21 cellular contexts compared by ENCODE assay signal in genomic region chr1:151995774-151996173, GRCh38. TPM values are rescaled to one million over a fixed set of nuclear protein-coding genes. Genes with fewer than 3 reads are reported as not detected.
DNase-seq lines count a peak whose midpoint lies in the region; ATAC-seq and TF ChIP-seq lines count a peak whose summit lies in the region.
"Had no signal": no experiment of that assay in that cellular context is flagged by ENCODE, and none has a peak within 500 bp of the region (broad histone marks: within the 10 kb centered on the region; RNA-seq: fewer than 3 reads in every experiment).

No MANE protein-coding gene starts in this region.

- peak overlapping the region in 1 of 7 donors; percentile 24 for H3K4me3 Mint-ChIP-seq in CD8-positive, alpha-beta memory T cell
- H3K4me3 Mint-ChIP-seq in H9: no peak overlapping the region

- no peaks in the 10 kb centered on the region for H3K79me1 ChIP-seq in mesenchymal stem cell (replicated peaks; ENCODE audit: low read length, poor library complexity, severe bottlenecking)
- no peaks in the 10 kb centered on the region for H3K79me1 ChIP-seq in H9 (ENCODE audit: insufficient read depth, low read depth, low read length, poor library complexity, severe bottlenecking)

- H3K18ac ChIP-seq in mesenchymal stem cell (ENCODE audit: low read depth in 1 of 2, low read length in 2 of 2) (no peak overlapping the region), H9 (ENCODE audit: insufficient read length, low read depth, low read length) (no peak overlapping the region)

- no peak for TF ChIP-seq CTCF in colonic mucosa (IDR thresholded peaks at IDR 0.05)
- no peak for TF ChIP-seq CTCF in H9 (conservative IDR thresholded peaks at IDR 0.05)

- H3K27me3 Mint-ChIP-seq in CD8-positive, alpha-beta memory T cell: peaks cover 0 to 3% of the 10 kb centered on the region in 2 donors
- peaks cover 8% of the 10 kb centered on the region for H3K27me3 Mint-ChIP-seq in H9 (ENCODE audit: low read depth)
- H3K27me3 Mint-ChIP-seq: IgD-negative memory B cell had no signal

- H2BK12ac ChIP-seq in mesenchymal stem cell (ENCODE audit: low read length in 2 of 2) (no peak overlapping the region), H9 (ENCODE audit: insufficient read length, low read depth, low read length) (no peak overlapping the region)

- H3K4ac ChIP-seq in mesenchymal stem cell (ENCODE audit: low read depth in 1 of 2, low read length in 2 of 2) (no peak overlapping the region), H9 (ENCODE audit: low read depth, low read length) (no peak overlapping the region)

- no peak for DNase-seq in CD8-positive, alpha-beta memory T cell
- DNase-seq in NCI-H226 (peak; percentile 46), colonic mucosa (peak; percentile 9), mesenchymal stem cell (peak; percentile 88), inferior parietal cortex (ENCODE audit: extremely low spot score) (no peak), H9 (no peak)
- DNase-seq: activated CD4-positive, alpha-beta T cell treated with anti-CD3 and anti-CD28 coated beads, Interleukin-2, amount 10 ng/mL, durations not matched to agents 7 days and 5 days; activated CD8-positive, alpha-beta memory T cell treated with anti-CD3 and anti-CD28 coated beads, Interleukin-2, amount 50 U/mL, for 48 hours; activated effector memory CD4-positive, alpha-beta T cell treated with anti-CD3 and anti-CD28 coated beads, Interleukin-2, amount 50 U/mL, for 16 hours; dermis blood vessel endothelial cell; heart right ventricle; MV-4-11; NCI-H2081; NCI-H510A; nucleus accumbens; testis had no signal

- peaks cover 21% of the 10 kb centered on the region for H3K23me2 ChIP-seq in H9 (ENCODE audit: insufficient read length, low read depth, low read length, poor library complexity, severe bottlenecking)

- H2BK15ac ChIP-seq in mesenchymal stem cell (ENCODE audit: low read depth, poor library complexity, severe bottlenecking) (no peak overlapping the region), H9 (ENCODE audit: low read depth, low read length) (no peak overlapping the region)

- H3K79me2 ChIP-seq in H9 (ENCODE audit: insufficient read depth, low read length): peaks cover 7% of the 10 kb centered on the region; the same call in 1 of the 2 replicates

- H3K9me3 ChIP-seq in CD8-positive, alpha-beta memory T cell (ENCODE audit: low read length): no peaks in the 10 kb centered on the region
- H3K9me3 ChIP-seq in colonic mucosa: no peaks in the 10 kb centered on the region
- peaks cover 6% of the 10 kb centered on the region for H3K9me3 ChIP-seq in mesenchymal stem cell (ENCODE audit: control insufficient read depth, low read length)
- no peaks in the 10 kb centered on the region for H3K9me3 ChIP-seq in H9 (ENCODE audit: control insufficient read depth, low read depth, low read length)
- H3K9me3 ChIP-seq: heart right ventricle, testis had no signal

- H3K14ac ChIP-seq in mesenchymal stem cell (ENCODE audit: low read length in 2 of 2) (no peak overlapping the region), H9 (ENCODE audit: insufficient read depth, low read length) (no peak overlapping the region)

- H2BK20ac ChIP-seq in H9 (ENCODE audit: low read depth, low read length, poor library complexity, severe bottlenecking): no peak overlapping the region

- H3K4me1 Mint-ChIP-seq in CD8-positive, alpha-beta memory T cell: peaks cover 30 to 39% (median 30%) of the 10 kb centered on the region in 3 donors
- peaks cover 28 to 35% of the 10 kb centered on the region in 2 experiments for H3K4me1 Mint-ChIP-seq in H9

- H2BK5ac ChIP-seq in mesenchymal stem cell (ENCODE audit: low read depth, low read length, poor library complexity, severe bottlenecking) (no peak overlapping the region), H9 (ENCODE audit: insufficient read length, low read length) (no peak overlapping the region)

- POLR2A ChIA-PET in CD8-positive, alpha-beta memory T cell (lab: Charles Lee): interaction anchor here (0.6 kb wide), 1 partner anchor 32 kb away, joined by 3 read pairs; no protein-coding TSS in a partner anchor

- H3K23ac ChIP-seq in mesenchymal stem cell (ENCODE audit: low read length in 2 of 2): no peak overlapping the region
- H3K23ac ChIP-seq in H9 (ENCODE audit: insufficient read length, low read depth, low read length): no peak overlapping the region

- H2BK120ac ChIP-seq in mesenchymal stem cell (ENCODE audit: low read depth, low read length) (no peak overlapping the region), H9 (ENCODE audit: low read depth, low read length, poor library complexity, severe bottlenecking) (no peak overlapping the region)

- no peak overlapping the region for H3K4me3 ChIP-seq in CD8-positive, alpha-beta memory T cell (ENCODE audit: low read length)
- H3K4me3 ChIP-seq in colonic mucosa (no peak overlapping the region), mesenchymal stem cell (ENCODE audit: insufficient read depth in 1 of 2, low read depth in 1 of 2, low read length in 2 of 2) (no peak overlapping the region)
- H3K4me3 ChIP-seq: cardiac muscle cell, heart right ventricle, lung, testis had no signal

- no peak overlapping the region for H3K4me2 ChIP-seq in mesenchymal stem cell (ENCODE audit: low read length, poor library complexity, severe bottlenecking)
- no peak overlapping the region for H3K4me2 ChIP-seq in H9 (ENCODE audit: insufficient read depth, insufficient read length, low read length)

- no peak overlapping the region for H3T11ph ChIP-seq in H9 (ENCODE audit: low read length)

- H2AFZ ChIP-seq in mesenchymal stem cell (ENCODE audit: low read depth, low read length): no peak overlapping the region
- no peak overlapping the region for H2AFZ ChIP-seq in H9 (ENCODE audit: low read length)

- CTCF ChIA-PET in CD8-positive, alpha-beta memory T cell (lab: Charles Lee): interaction anchor here (0.7 to 19.1 kb wide), 12 partner anchors 9 to 402 kb away, joined by 3 to 339 read pairs (median 6); no protein-coding TSS in a partner anchor

- intact Hi-C loops in colonic mucosa (cut with DNase I): loop anchor here (2.0 kb wide), 1 partner anchor 27 kb away; no protein-coding TSS in a partner anchor

- 50% methylated on average over 1 of the region's 2 CpGs for WGBS in mesenchymal stem cell
- no CpG with 5 or more reads among the region's 2 CpGs for WGBS in H9 (ENCODE audit: extremely low coverage, insufficient read length, low lambda C conversion rate)

- H4K20me1 ChIP-seq in H9 (ENCODE audit: control insufficient read depth, insufficient read depth, insufficient read length): no peaks in the 10 kb centered on the region

- peak overlapping the region in 5 of 8 donors; percentile 35 to 98 (median 96) for H3K27ac Mint-ChIP-seq in CD8-positive, alpha-beta memory T cell
- no peak overlapping the region for H3K27ac Mint-ChIP-seq in H9

- ATAC-seq in GM19324 (IDR thresholded peaks at IDR 0.05; ENCODE audit: low FRiP score, unreplicated experiment): no peak

- H3K9ac ChIP-seq in colonic mucosa (ENCODE audit: low read depth in 2 of 2, low read length in 2 of 2): no peak overlapping the region
- peak overlapping the region; percentile 54 for H3K9ac ChIP-seq in mesenchymal stem cell (ENCODE audit: low read length)
- no peak overlapping the region for H3K9ac ChIP-seq in H9 (ENCODE audit: extremely low read depth, insufficient read length, low read length)

- no peak overlapping the region for H3K56ac ChIP-seq in H9 (ENCODE audit: insufficient read length, low read depth, low read length)

- H3K9me3 Mint-ChIP-seq in CD8-positive, alpha-beta memory T cell: no peaks in the 10 kb centered on the region
- H3K9me3 Mint-ChIP-seq in H9: no peaks in the 10 kb centered on the region
- H3K9me3 Mint-ChIP-seq: activated CD4-positive, alpha-beta T cell treated with anti-CD3 and anti-CD28 coated beads, Interleukin-2, amount 10 ng/mL, durations not matched to agents 7 days and 5 days; IgD-negative memory B cell had no signal

- H4K91ac ChIP-seq in mesenchymal stem cell (ENCODE audit: low read length): no peak overlapping the region
- no peak overlapping the region for H4K91ac ChIP-seq in H9 (ENCODE audit: insufficient read length, low read depth, low read length)

- no peaks in the 10 kb centered on the region for H3K27me3 ChIP-seq in CD8-positive, alpha-beta memory T cell (ENCODE audit: insufficient read depth, low read length, poor library complexity, severe bottlenecking)
- H3K27me3 ChIP-seq in colonic mucosa: no peaks in the 10 kb centered on the region
- H3K27me3 ChIP-seq in mesenchymal stem cell (ENCODE audit: control insufficient read depth in 1 of 2, insufficient read depth in 1 of 2, low read length in 2 of 2): no peaks in the 10 kb centered on the region
- no peaks in the 10 kb centered on the region for H3K27me3 ChIP-seq in H9 (ENCODE audit: insufficient read depth, low read length)
- H3K27me3 ChIP-seq: testis had no signal

- H3K36me3 ChIP-seq in CD8-positive, alpha-beta memory T cell (ENCODE audit: insufficient read depth, low read length): no peaks in the 10 kb centered on the region
- H3K36me3 ChIP-seq in colonic mucosa: no peaks in the 10 kb centered on the region
- H3K36me3 ChIP-seq in mesenchymal stem cell (ENCODE audit: control insufficient read depth in 1 of 2, insufficient read depth in 2 of 2, low read depth in 1 of 2, low read length in 2 of 2): no peaks in the 10 kb centered on the region
- H3K36me3 ChIP-seq: cardiac muscle cell, heart right ventricle had no signal

- no peak overlapping the region for H4K8ac ChIP-seq in mesenchymal stem cell (ENCODE audit: low read length)
- no peak overlapping the region for H4K8ac ChIP-seq in H9 (replicated peaks; ENCODE audit: insufficient read length, low read depth, low read length)

- peaks cover 0 to 15% (median 0%) of the 10 kb centered on the region in 3 donors for H3K36me3 Mint-ChIP-seq in CD8-positive, alpha-beta memory T cell
- H3K36me3 Mint-ChIP-seq in H9 (ENCODE audit: insufficient read depth in 1 of 3, low read depth in 3 of 3): no peaks in the 10 kb centered on the region

- peaks cover 26% of the 10 kb centered on the region for H3K4me1 ChIP-seq in CD8-positive, alpha-beta memory T cell (ENCODE audit: insufficient read depth, low read length)
- H3K4me1 ChIP-seq in colonic mucosa (peaks cover 4% of the 10 kb centered on the region), mesenchymal stem cell (ENCODE audit: control insufficient read depth, insufficient read depth, low read depth, low read length) (peaks cover 15% of the 10 kb centered on the region), H9 (ENCODE audit: insufficient read depth, low read length) (0 out of 2 replicates have a peak, but pooled peaks cover 4% of the 10 kb centered on the region)

- H2AK5ac ChIP-seq in mesenchymal stem cell (ENCODE audit: low read length, severe bottlenecking) (no peak overlapping the region), H9 (ENCODE audit: insufficient read length, low read length) (no peak overlapping the region)

- H4K5ac ChIP-seq in H9 (ENCODE audit: insufficient read length, low read depth, low read length): no peak overlapping the region

- no peak overlapping the region for H3K27ac ChIP-seq in CD8-positive, alpha-beta memory T cell (ENCODE audit: low read depth, low read length)
- H3K27ac ChIP-seq in colonic mucosa (peak overlapping the region; percentile 99), mesenchymal stem cell (ENCODE audit: low read length, poor library complexity, severe bottlenecking) (no peak overlapping the region), H9 (ENCODE audit: insufficient read length, low read depth, low read length) (no peak overlapping the region)
- H3K27ac ChIP-seq: cardiac muscle cell, HL-60, testis had no signal

RNA-seq across cellular contexts. Expression of gene S100A10, which starts 2.1 kb away (rescaled TPM):
- total RNA-seq in CD8-positive, alpha-beta memory T cell: 100 to 1,000 TPM; 263 to 279 TPM
- 1,167 TPM for polyA plus RNA-seq in CD8-positive, alpha-beta memory T cell
- 1,000 to 10,000 TPM; 1,313 to 1,485 TPM for total RNA-seq in colonic mucosa
- 743 TPM for polyA plus RNA-seq in mesenchymal stem cell (2013, experiment 1 of 2)
- polyA plus RNA-seq in mesenchymal stem cell (2013, experiment 2 of 2): 740 TPM
- 160 and 162 TPM in 2 replicates for total RNA-seq in H9 (2021)

RNA-seq across cellular contexts. Expression of gene S100A11, which starts 41.0 kb away (rescaled TPM):
- 100 to 1,000 TPM; 257 to 262 TPM for total RNA-seq in CD8-positive, alpha-beta memory T cell
- polyA plus RNA-seq in CD8-positive, alpha-beta memory T cell: 554 TPM
- 100 to 1,000 TPM; 194 to 260 TPM for total RNA-seq in colonic mucosa
- polyA plus RNA-seq in mesenchymal stem cell (2013, experiment 1 of 2): 2,510 TPM
- 2,559 TPM for polyA plus RNA-seq in mesenchymal stem cell (2013, experiment 2 of 2)
- 302 and 303 TPM in 2 replicates for total RNA-seq in H9 (2021)

Comparison
In these comparisons a context has a peak if more than half of its experiments do, and no peak if none do; other contexts are left out.
1. DNase-seq: peak in NCI-H226 (single experiment), colonic mucosa (single experiment) and mesenchymal stem cell (single experiment); none in CD8-positive, alpha-beta memory T cell (0 of 5), inferior parietal cortex (single experiment) and H9 (single experiment).
2. H3K27ac Mint-ChIP-seq: peak in CD8-positive, alpha-beta memory T cell (5 of 8); none in H9 (0 of 3).